ENCODE assay signal across 7 cellular contexts in genomic region chr17:79525793-79526677, GRCh38.
"Had no signal": no experiment of that assay in that cellular context is flagged by ENCODE, and none has a peak within 500 bp of the region (broad histone marks: within the 10 kb centered on the region; RNA-seq: fewer than 3 reads in every experiment).

No MANE protein-coding gene starts in this region.

- ATAC-seq: K562 had no signal

- DNase-seq: GM23248, GOT3, H9, HCEC 1CT had no signal

- H3K9me3 Mint-ChIP-seq: H9 had no signal

- H3K4me3 ChIP-seq: GM23248, K562 had no signal

- H3K9ac ChIP-seq: GM23248 had no signal

- FAIRE-seq: H54, HTR-8/SVneo, K562 had no signal

- H3K4me3 Mint-ChIP-seq: H9 had no signal

- H3K27ac ChIP-seq: GM23248 had no signal

- H2AFZ ChIP-seq: GM23248 had no signal
